10 cellular contexts compared by ENCODE assay signal in the genomic region with DNA sequence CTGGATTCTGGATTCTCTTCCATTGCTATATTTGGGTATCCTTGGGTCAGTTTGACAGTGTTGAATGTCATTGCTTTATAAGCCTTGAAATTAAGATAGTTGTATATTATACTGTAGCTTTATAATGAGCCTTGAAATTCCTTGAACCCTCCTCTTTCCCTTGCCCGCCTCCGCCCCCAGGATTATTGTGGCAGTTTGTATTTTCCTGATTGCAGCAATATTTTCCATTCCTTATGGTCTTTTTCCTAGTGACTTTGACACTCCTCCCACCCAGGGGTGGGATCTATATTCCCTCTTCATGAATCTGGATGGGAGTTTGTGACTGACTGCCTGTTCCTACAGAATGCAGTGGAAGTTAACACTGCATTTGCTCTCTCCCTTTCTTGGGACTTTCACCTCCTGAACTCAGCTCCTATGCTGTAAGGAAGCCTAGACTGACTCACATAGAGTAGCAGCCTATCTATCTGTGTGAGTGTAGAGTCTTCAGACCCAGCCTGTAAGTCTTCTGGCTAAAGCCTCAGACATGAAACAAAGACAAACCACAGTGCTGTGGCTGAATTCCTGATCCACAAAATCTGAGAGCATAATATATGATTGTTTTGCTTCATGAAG. TPM values are rescaled to one million over a fixed set of nuclear protein-coding genes. Genes with fewer than 3 reads are reported as not detected.
DNase-seq lines count a peak whose midpoint lies in the region; ATAC-seq and TF ChIP-seq lines count a peak whose summit lies in the region.
"Had no signal": no experiment of that assay in that cellular context is flagged by ENCODE, and none has a peak within 500 bp of the region (broad histone marks: within the 10 kb centered on the region; RNA-seq: fewer than 3 reads in every experiment).

No MANE protein-coding gene starts in this region.

- intact Hi-C loops in activated CD4-positive, alpha-beta T cell treated with anti-CD3 and anti-CD28 coated beads for 36 hours (cut with DNase I, micrococcal nuclease) = loop anchor here (5.0 to 10.0 kb wide), 4 partner anchors 43 to 233 kb away; a partner anchor contains a TSS
- intact Hi-C loops in esophagus squamous epithelium (cut with DNase I) = no loop called here

- peak overlapping the region; percentile 78 for H3K27ac Mint-ChIP-seq in activated CD4-positive, alpha-beta T cell treated with anti-CD3 and anti-CD28 coated beads for 36 hours

- H3K79me2 ChIP-seq in SU-DHL-6 (ENCODE audit: insufficient read depth, low read length) (peaks cover 33% of the 10 kb centered on the region), smooth muscle cell (ENCODE audit: low read depth) (peaks cover 14% of the 10 kb centered on the region)

- no peaks in the 10 kb centered on the region for H3K9me3 Mint-ChIP-seq in activated CD4-positive, alpha-beta T cell treated with anti-CD3 and anti-CD28 coated beads for 36 hours (ENCODE audit: low read depth)

- 60 to 73% methylated on average over 2 of the region's 2 CpGs for WGBS in esophagus squamous epithelium, 2 donors
- 54% methylated on average over 2 of the region's 2 CpGs for WGBS in smooth muscle cell (ENCODE audit: low lambda C conversion rate)

- H3K4me1 ChIP-seq in esophagus squamous epithelium (peaks cover 0 to 14% (median 0%) of the 10 kb centered on the region in 3 donors), smooth muscle cell (ENCODE audit: low read depth) (no peaks in the 10 kb centered on the region)

- peaks cover 4% of the 10 kb centered on the region for H3K36me3 Mint-ChIP-seq in activated CD4-positive, alpha-beta T cell treated with anti-CD3 and anti-CD28 coated beads for 36 hours (ENCODE audit: low read depth)

- H3K4me3 ChIP-seq in SU-DHL-6 (ENCODE audit: insufficient read depth, low read length, poor library complexity, severe bottlenecking) (no peak overlapping the region), esophagus squamous epithelium (no peak overlapping the region), smooth muscle cell (peak overlapping the region; percentile 71)

- peaks cover 23% of the 10 kb centered on the region for H3K4me1 Mint-ChIP-seq in activated CD4-positive, alpha-beta T cell treated with anti-CD3 and anti-CD28 coated beads for 36 hours

- ATAC-seq in activated CD4-positive, alpha-beta T cell treated with anti-CD3 and anti-CD28 coated beads for 36 hours = no peak
- ATAC-seq in GM21528 (IDR thresholded peaks at IDR 0.05; ENCODE audit: low FRiP score, unreplicated experiment) = no peak

- H3K27ac ChIP-seq in SU-DHL-6 (ENCODE audit: low read depth, low read length) (no peak overlapping the region; the same call in 1 of the 2 replicates), esophagus squamous epithelium (peak overlapping the region in 3 of 4 donors; percentile 96 to 98 (median 97)), smooth muscle cell (ENCODE audit: low read depth) (peak overlapping the region; percentile 99)

- H4K20me1 ChIP-seq in SU-DHL-6 (ENCODE audit: low read depth, low read length) (no peaks in the 10 kb centered on the region), smooth muscle cell (ENCODE audit: low read depth) (no peaks in the 10 kb centered on the region)

- no peaks in the 10 kb centered on the region for H3K9me2 ChIP-seq in SU-DHL-6 (replicated peaks; ENCODE audit: insufficient read depth, low read length)

- POLR2A ChIA-PET in activated CD4-positive, alpha-beta T cell treated with anti-CD3 and anti-CD28 coated beads for 36 hours (lab: Charles Lee) = no interaction called here

- H3F3A ChIP-seq in SU-DHL-6 (ENCODE audit: insufficient read depth) = peaks cover 12% of the 10 kb centered on the region
- peaks cover 3% of the 10 kb centered on the region for H3F3A ChIP-seq in smooth muscle cell (ENCODE audit: low read depth)

- no peak for DNase-seq in activated CD4-positive, alpha-beta T cell treated with anti-CD3 and anti-CD28 coated beads for 36 hours
- DNase-seq in activated CD4-positive, alpha-beta T cell treated with anti-CD3 and anti-CD28 coated beads, Interleukin-2, amount 50 U/mL, for 48 hours = no peak
- no peak for DNase-seq in esophagus squamous epithelium (lab: John Stamatoyannopoulos, UW)
- DNase-seq in smooth muscle cell (lab: John Stamatoyannopoulos, UW; ENCODE audit: unreplicated experiment) = no peak
- DNase-seq in globus pallidus (ENCODE audit: low spot score) = no peak
- DNase-seq in NCI-H2081 (lab: John Stamatoyannopoulos, UW) = no peak
- DNase-seq: activated CD4-positive, alpha-beta T cell treated with anti-CD3 and anti-CD28 coated beads for 1 hour; hypothalamus had no signal

- H3K4me2 ChIP-seq in SU-DHL-6 (ENCODE audit: low read depth, low read length, poor library complexity, severe bottlenecking) = peak overlapping the region; percentile 79
- peak overlapping the region; percentile 90 for H3K4me2 ChIP-seq in smooth muscle cell

- peak overlapping the region; percentile 86 for H3K4me3 Mint-ChIP-seq in activated CD4-positive, alpha-beta T cell treated with anti-CD3 and anti-CD28 coated beads for 36 hours

- CTCF ChIA-PET in activated CD4-positive, alpha-beta T cell treated with anti-CD3 and anti-CD28 coated beads for 36 hours (lab: Charles Lee) = interaction anchor here (1.1 kb wide), 1 partner anchor 111 kb away, joined by 5 read pairs; no protein-coding TSS in a partner anchor

- no peaks in the 10 kb centered on the region for H3K36me3 ChIP-seq in SU-DHL-6 (ENCODE audit: low read length)
- peaks cover 0 to 5% (median 0%) of the 10 kb centered on the region in 3 donors for H3K36me3 ChIP-seq in esophagus squamous epithelium
- H3K36me3 ChIP-seq in smooth muscle cell (ENCODE audit: low read depth) = no peaks in the 10 kb centered on the region

- H3K9ac ChIP-seq in SU-DHL-6 (ENCODE audit: low read length) = peak overlapping the region; percentile 87
- H3K9ac ChIP-seq in smooth muscle cell (ENCODE audit: low read depth) = peak overlapping the region; percentile 95

- TF ChIP-seq POLR2A in esophagus squamous epithelium (IDR thresholded peaks at IDR 0.05) = no peak

- TF ChIP-seq CTCF in SU-DHL-6 (IDR thresholded peaks at IDR 0.05; ENCODE audit: insufficient read depth, low read length, poor library complexity, severe bottlenecking) (no peak), esophagus squamous epithelium (IDR thresholded peaks at IDR 0.05) (no peak), smooth muscle cell (IDR thresholded peaks at IDR 0.05; ENCODE audit: borderline replicate concordance, insufficient read depth, poor library complexity, severe bottlenecking) (no peak)

- H3K27me3 ChIP-seq in SU-DHL-6 (ENCODE audit: low read length) (no peaks in the 10 kb centered on the region), esophagus squamous epithelium (no peaks in the 10 kb centered on the region), smooth muscle cell (ENCODE audit: low read depth) (no peaks in the 10 kb centered on the region)

- no peaks in the 10 kb centered on the region for H3K27me3 Mint-ChIP-seq in activated CD4-positive, alpha-beta T cell treated with anti-CD3 and anti-CD28 coated beads for 36 hours

- peak overlapping the region; percentile 24 for H2AFZ ChIP-seq in SU-DHL-6 (ENCODE audit: low read depth, low read length, severe bottlenecking)
- H2AFZ ChIP-seq in smooth muscle cell (ENCODE audit: low read depth) = no peak overlapping the region

- H3K9me3 ChIP-seq in SU-DHL-6 (ENCODE audit: insufficient read depth, low read length) = no peaks in the 10 kb centered on the region
- H3K9me3 ChIP-seq in esophagus squamous epithelium = no peaks in the 10 kb centered on the region
- no peaks in the 10 kb centered on the region for H3K9me3 ChIP-seq in smooth muscle cell (replicated peaks; ENCODE audit: low read depth)

RNA-seq across cellular contexts. Expression of a gene that starts 2.2 kb away (rescaled TPM):
- total RNA-seq in activated CD4-positive, alpha-beta T cell treated with anti-CD3 and anti-CD28 coated beads for 36 hours = 10 to 100 TPM; 83.7 to 86.9 TPM
- total RNA-seq in esophagus squamous epithelium (10 to 100 TPM in 3 of 4 donors, 1 to 10 TPM in 1; 7.8 to 51.7 (median 34.7) TPM), smooth muscle cell (38.3 and 52.3 TPM in 2 replicates)
- polyA plus RNA-seq in smooth muscle cell = 98.2 and 103 TPM in 2 replicates

RNA-seq across cellular contexts. Expression of a gene that starts 6.3 kb away (rescaled TPM):
- total RNA-seq in activated CD4-positive, alpha-beta T cell treated with anti-CD3 and anti-CD28 coated beads for 36 hours = 1 to 10 TPM; 5.4 to 6.3 TPM
- total RNA-seq in esophagus squamous epithelium (1 to 10 TPM; 1.2 to 7.4 (median 4.3) TPM), smooth muscle cell (2.2 and 3.3 TPM in 2 replicates)
- polyA plus RNA-seq in smooth muscle cell = 0.79 and 1.9 TPM in 2 replicates

RNA-seq across cellular contexts. Expression of a gene that starts 42.1 kb away (rescaled TPM):
- total RNA-seq in activated CD4-positive, alpha-beta T cell treated with anti-CD3 and anti-CD28 coated beads for 36 hours = 1 to 10 TPM; 3.8 to 7.6 TPM
- total RNA-seq in esophagus squamous epithelium = 10 to 100 TPM in 2 of 4 donors, 1 to 10 TPM in 2; 5.1 to 18.3 (median 13.3) TPM
- total RNA-seq in smooth muscle cell = 14.4 and 24.5 TPM in 2 replicates
- polyA plus RNA-seq in smooth muscle cell = 14.3 and 21.2 TPM in 2 replicates

RNA-seq across cellular contexts. Expression of a gene that starts 42.1 kb away (rescaled TPM):
- 10 to 100 TPM in 1 of 2 experiments, 1 to 10 TPM in 1; 9.3 to 18.1 TPM for total RNA-seq in activated CD4-positive, alpha-beta T cell treated with anti-CD3 and anti-CD28 coated beads for 36 hours
- total RNA-seq in esophagus squamous epithelium = 1 to 10 TPM in 3 of 4 donors, not detected in 1; 1.8 to 3.1 (median 3.1) TPM
- 0.40 and 12.2 TPM in 2 replicates for total RNA-seq in smooth muscle cell
- 18.6 and 20.2 TPM in 2 replicates for polyA plus RNA-seq in smooth muscle cell

RNA-seq across cellular contexts. Expression of a gene that starts 42.5 kb away (rescaled TPM):
- 10 to 100 TPM; 28.1 to 30.3 TPM for total RNA-seq in activated CD4-positive, alpha-beta T cell treated with anti-CD3 and anti-CD28 coated beads for 36 hours
- total RNA-seq in esophagus squamous epithelium (10 to 100 TPM; 11.8 to 18.6 (median 17.1) TPM), smooth muscle cell (9.6 and 10.6 TPM in 2 replicates)
- polyA plus RNA-seq in smooth muscle cell = 13.4 and 14.4 TPM in 2 replicates
